In the genomic region with DNA sequence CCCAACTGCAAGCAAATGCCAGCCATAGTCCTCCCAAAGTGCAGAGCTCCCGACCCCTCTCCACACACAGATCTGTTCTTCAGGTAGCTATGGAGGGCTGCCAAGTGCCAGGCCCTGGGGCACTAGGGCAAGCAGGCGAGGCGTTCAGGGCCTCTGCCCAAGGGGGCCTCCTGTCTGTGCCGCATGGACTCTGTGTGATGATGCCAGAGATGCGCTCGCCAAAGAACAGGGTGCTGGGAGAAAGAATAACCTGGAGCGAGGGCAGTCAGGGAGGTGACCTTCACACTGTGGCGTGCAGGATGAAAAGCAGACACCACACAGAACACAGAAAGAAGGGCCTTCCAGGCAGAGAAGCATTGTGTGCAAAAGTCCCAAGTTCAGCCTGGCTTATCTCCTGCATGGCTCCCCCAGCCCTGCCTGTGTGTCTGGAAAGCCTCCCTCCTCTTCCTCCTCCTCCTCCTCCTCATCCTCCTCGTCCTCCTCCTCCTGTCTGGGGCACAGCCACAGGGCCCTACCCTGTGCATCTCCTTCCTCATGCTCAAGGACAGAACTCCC, we compare ENCODE assay signal across 2 cellular contexts.
TF ChIP-seq lines count a peak whose summit lies in the region.

No MANE protein-coding gene starts in this region.

TF ChIP-seq in HEK293, 187 proteins besides CTCF, POLR2A, EP300 and RAD21 (continued from another document):
- TF ChIP-seq, protein P1, sequence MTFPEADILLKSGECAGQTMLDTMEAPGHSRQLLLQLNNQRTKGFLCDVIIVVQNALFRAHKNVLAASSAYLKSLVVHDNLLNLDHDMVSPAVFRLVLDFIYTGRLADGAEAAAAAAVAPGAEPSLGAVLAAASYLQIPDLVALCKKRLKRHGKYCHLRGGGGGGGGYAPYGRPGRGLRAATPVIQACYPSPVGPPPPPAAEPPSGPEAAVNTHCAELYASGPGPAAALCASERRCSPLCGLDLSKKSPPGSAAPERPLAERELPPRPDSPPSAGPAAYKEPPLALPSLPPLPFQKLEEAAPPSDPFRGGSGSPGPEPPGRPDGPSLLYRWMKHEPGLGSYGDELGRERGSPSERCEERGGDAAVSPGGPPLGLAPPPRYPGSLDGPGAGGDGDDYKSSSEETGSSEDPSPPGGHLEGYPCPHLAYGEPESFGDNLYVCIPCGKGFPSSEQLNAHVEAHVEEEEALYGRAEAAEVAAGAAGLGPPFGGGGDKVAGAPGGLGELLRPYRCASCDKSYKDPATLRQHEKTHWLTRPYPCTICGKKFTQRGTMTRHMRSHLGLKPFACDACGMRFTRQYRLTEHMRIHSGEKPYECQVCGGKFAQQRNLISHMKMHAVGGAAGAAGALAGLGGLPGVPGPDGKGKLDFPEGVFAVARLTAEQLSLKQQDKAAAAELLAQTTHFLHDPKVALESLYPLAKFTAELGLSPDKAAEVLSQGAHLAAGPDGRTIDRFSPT (tag by site-specific recombination; IDR thresholded peaks at IDR 0.05) = no peak
- TF ChIP-seq, protein P2, sequence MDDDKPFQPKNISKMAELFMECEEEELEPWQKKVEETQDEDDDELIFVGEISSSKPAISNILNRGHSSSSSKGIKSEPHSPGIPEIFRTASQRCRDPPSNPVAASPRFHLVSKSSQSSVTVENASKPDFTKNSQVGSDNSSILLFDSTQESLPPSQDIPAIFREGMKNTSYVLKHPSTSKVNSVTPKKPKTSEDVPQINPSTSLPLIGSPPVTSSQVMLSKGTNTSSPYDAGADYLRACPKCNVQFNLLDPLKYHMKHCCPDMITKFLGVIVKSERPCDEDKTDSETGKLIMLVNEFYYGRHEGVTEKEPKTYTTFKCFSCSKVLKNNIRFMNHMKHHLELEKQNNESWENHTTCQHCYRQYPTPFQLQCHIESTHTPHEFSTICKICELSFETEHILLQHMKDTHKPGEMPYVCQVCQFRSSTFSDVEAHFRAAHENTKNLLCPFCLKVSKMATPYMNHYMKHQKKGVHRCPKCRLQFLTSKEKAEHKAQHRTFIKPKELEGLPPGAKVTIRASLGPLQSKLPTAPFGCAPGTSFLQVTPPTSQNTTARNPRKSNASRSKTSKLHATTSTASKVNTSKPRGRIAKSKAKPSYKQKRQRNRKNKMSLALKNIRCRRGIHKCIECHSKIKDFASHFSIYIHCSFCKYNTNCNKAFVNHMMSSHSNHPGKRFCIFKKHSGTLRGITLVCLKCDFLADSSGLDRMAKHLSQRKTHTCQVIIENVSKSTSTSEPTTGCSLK (tag by site-specific recombination; IDR thresholded peaks at IDR 0.05) = no peak

TF ChIP-seq in SK-N-SH treated with all-trans-retinoic acid at 6 μM for 48 hours, 23 proteins besides CTCF, POLR2A, EP300 and RAD21 (continued from another document):
- TF ChIP-seq, protein P3, sequence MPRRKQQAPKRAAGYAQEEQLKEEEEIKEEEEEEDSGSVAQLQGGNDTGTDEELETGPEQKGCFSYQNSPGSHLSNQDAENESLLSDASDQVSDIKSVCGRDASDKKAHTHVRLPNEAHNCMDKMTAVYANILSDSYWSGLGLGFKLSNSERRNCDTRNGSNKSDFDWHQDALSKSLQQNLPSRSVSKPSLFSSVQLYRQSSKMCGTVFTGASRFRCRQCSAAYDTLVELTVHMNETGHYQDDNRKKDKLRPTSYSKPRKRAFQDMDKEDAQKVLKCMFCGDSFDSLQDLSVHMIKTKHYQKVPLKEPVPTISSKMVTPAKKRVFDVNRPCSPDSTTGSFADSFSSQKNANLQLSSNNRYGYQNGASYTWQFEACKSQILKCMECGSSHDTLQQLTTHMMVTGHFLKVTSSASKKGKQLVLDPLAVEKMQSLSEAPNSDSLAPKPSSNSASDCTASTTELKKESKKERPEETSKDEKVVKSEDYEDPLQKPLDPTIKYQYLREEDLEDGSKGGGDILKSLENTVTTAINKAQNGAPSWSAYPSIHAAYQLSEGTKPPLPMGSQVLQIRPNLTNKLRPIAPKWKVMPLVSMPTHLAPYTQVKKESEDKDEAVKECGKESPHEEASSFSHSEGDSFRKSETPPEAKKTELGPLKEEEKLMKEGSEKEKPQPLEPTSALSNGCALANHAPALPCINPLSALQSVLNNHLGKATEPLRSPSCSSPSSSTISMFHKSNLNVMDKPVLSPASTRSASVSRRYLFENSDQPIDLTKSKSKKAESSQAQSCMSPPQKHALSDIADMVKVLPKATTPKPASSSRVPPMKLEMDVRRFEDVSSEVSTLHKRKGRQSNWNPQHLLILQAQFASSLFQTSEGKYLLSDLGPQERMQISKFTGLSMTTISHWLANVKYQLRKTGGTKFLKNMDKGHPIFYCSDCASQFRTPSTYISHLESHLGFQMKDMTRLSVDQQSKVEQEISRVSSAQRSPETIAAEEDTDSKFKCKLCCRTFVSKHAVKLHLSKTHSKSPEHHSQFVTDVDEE (CRISPR knock-in tag; IDR thresholded peaks at IDR 0.05) = no peak
- TF ChIP-seq, protein P4, sequence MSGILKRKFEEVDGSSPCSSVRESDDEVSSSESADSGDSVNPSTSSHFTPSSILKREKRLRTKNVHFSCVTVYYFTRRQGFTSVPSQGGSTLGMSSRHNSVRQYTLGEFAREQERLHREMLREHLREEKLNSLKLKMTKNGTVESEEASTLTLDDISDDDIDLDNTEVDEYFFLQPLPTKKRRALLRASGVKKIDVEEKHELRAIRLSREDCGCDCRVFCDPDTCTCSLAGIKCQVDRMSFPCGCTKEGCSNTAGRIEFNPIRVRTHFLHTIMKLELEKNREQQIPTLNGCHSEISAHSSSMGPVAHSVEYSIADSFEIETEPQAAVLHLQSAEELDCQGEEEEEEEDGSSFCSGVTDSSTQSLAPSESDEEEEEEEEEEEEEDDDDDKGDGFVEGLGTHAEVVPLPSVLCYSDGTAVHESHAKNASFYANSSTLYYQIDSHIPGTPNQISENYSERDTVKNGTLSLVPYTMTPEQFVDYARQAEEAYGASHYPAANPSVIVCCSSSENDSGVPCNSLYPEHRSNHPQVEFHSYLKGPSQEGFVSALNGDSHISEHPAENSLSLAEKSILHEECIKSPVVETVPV (CRISPR knock-in tag; IDR thresholded peaks at IDR 0.05) = no peak
- TF ChIP-seq OSR1 (CRISPR knock-in tag; IDR thresholded peaks at IDR 0.05) (no peak), ZC3H10 (CRISPR knock-in tag; IDR thresholded peaks at IDR 0.05) (no peak), ARNTL (CRISPR knock-in tag; IDR thresholded peaks at IDR 0.05; ENCODE audit: borderline replicate concordance, low read depth) (no peak), PPARA (CRISPR knock-in tag; IDR thresholded peaks at IDR 0.05; ENCODE audit: borderline replicate concordance) (no peak), BACH2 (CRISPR knock-in tag; IDR thresholded peaks at IDR 0.05; ENCODE audit: borderline replicate concordance) (no peak), ZNF565 (CRISPR knock-in tag; conservative IDR thresholded peaks at IDR 0.05; ENCODE audit: low read depth) (no peak)
- TF ChIP-seq, protein P5, sequence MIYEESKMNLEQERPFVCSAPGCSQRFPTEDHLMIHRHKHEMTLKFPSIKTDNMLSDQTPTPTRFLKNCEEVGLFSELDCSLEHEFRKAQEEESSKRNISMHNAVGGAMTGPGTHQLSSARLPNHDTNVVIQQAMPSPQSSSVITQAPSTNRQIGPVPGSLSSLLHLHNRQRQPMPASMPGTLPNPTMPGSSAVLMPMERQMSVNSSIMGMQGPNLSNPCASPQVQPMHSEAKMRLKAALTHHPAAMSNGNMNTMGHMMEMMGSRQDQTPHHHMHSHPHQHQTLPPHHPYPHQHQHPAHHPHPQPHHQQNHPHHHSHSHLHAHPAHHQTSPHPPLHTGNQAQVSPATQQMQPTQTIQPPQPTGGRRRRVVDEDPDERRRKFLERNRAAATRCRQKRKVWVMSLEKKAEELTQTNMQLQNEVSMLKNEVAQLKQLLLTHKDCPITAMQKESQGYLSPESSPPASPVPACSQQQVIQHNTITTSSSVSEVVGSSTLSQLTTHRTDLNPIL (CRISPR knock-in tag; IDR thresholded peaks at IDR 0.05; ENCODE audit: low read depth) = no peak
